17 cellular contexts compared by ENCODE assay signal in genomic region chr18:52422985-52423601, GRCh38.
DNase-seq lines count a peak whose midpoint lies in the region; ATAC-seq and TF ChIP-seq lines count a peak whose summit lies in the region.
"Had no signal": no experiment of that assay in that cellular context is flagged by ENCODE, and none has a peak within 500 bp of the region (broad histone marks: within the 10 kb centered on the region; RNA-seq: fewer than 3 reads in every experiment).

No MANE protein-coding gene starts in this region.

- H3K27ac Mint-ChIP-seq in neural progenitor cell = no peak overlapping the region
- H3K27ac Mint-ChIP-seq: activated naive CD8-positive, alpha-beta T cell treated with anti-CD3 and anti-CD28 coated beads, Interleukin-2, amount 10 ng/mL, durations not matched to agents 7 days and 5 days; activated T-cell treated with anti-CD3 and anti-CD28 coated beads, Interleukin-2, amount 50 U/mL, for 24 hours; T-cell had no signal

- peaks cover 4% of the 10 kb centered on the region for H3K4me1 Mint-ChIP-seq in neural progenitor cell
- H3K4me1 Mint-ChIP-seq: activated naive CD8-positive, alpha-beta T cell treated with anti-CD3 and anti-CD28 coated beads, Interleukin-2, amount 10 ng/mL, durations not matched to agents 7 days and 5 days; central memory CD8-positive, alpha-beta T cell; T-cell had no signal

- no peaks in the 10 kb centered on the region for H3K9me3 Mint-ChIP-seq in neural progenitor cell

- TF ChIP-seq CTCF in neural progenitor cell (IDR thresholded peaks at IDR 0.05) = peak; percentile 31

- no peaks in the 10 kb centered on the region for H3K9me3 ChIP-seq in neural progenitor cell (ENCODE audit: low read depth)

- H2AFZ ChIP-seq in neural progenitor cell (replicated peaks) = no peak overlapping the region
- H2AFZ ChIP-seq: parathyroid adenoma had no signal

- no peaks in the 10 kb centered on the region for H3K36me3 Mint-ChIP-seq in neural progenitor cell
- H3K36me3 Mint-ChIP-seq: activated naive CD8-positive, alpha-beta T cell treated with anti-CD3 and anti-CD28 coated beads, Interleukin-2, amount 10 ng/mL, durations not matched to agents 7 days and 5 days; T-cell had no signal

- no peaks in the 10 kb centered on the region for H4K20me1 ChIP-seq in neural progenitor cell (ENCODE audit: low read depth)

- no peaks in the 10 kb centered on the region for H3K27me3 ChIP-seq in neural progenitor cell

- no peaks in the 10 kb centered on the region for H3K4me1 ChIP-seq in neural progenitor cell
- H3K4me1 ChIP-seq: parathyroid adenoma had no signal

- no peak overlapping the region for H3K4me3 Mint-ChIP-seq in neural progenitor cell
- H3K4me3 Mint-ChIP-seq: activated naive CD8-positive, alpha-beta T cell treated with anti-CD3 and anti-CD28 coated beads, Interleukin-2, amount 10 ng/mL, durations not matched to agents 7 days and 5 days; activated T-cell treated with anti-CD3 and anti-CD28 coated beads, Interleukin-2, amount 50 U/mL, for 24 hours; central memory CD8-positive, alpha-beta T cell; T-cell had no signal

- no peak overlapping the region for H3K27ac ChIP-seq in neural progenitor cell
- H3K27ac ChIP-seq: parathyroid adenoma had no signal

- no peak overlapping the region for H3K4me2 ChIP-seq in neural progenitor cell

- H3F3A ChIP-seq in neural progenitor cell (ENCODE audit: low read depth) = no peaks in the 10 kb centered on the region

- H3K27me3 Mint-ChIP-seq in neural progenitor cell (ENCODE audit: insufficient read depth, low read depth) = peaks cover 4% of the 10 kb centered on the region
- H3K27me3 Mint-ChIP-seq: activated naive CD8-positive, alpha-beta T cell treated with anti-CD3 and anti-CD28 coated beads, Interleukin-2, amount 10 ng/mL, durations not matched to agents 7 days and 5 days; activated T-cell treated with anti-CD3 and anti-CD28 coated beads, Interleukin-2, amount 50 U/mL, for 24 hours; central memory CD8-positive, alpha-beta T cell; T-cell had no signal

- DNase-seq in NCI-H1417 (lab: John Stamatoyannopoulos, UW) (peak; percentile 63 to 82 (median 80)), NCI-H1417 treated with DMSO at 0.1 percent for 48 hours (lab: John Stamatoyannopoulos, UW) (no peak), NCI-H1694 (lab: John Stamatoyannopoulos, UW) (peak; percentile 16), RKO (ENCODE audit: low spot score) (peak; percentile 2), neural progenitor cell (ENCODE audit: low spot score) (peak; percentile 12), NCI-H1048 (lab: John Stamatoyannopoulos, UW) (no peak), CD1c-positive myeloid dendritic cell (ENCODE audit: extremely low spot score) (no peak)
- DNase-seq: activated CD4-positive, alpha-beta T cell treated with anti-CD3 and anti-CD28 coated beads for 1 hour; activated naive CD8-positive, alpha-beta T cell treated with anti-CD3 and anti-CD28 coated beads, Interleukin-2, amount 10 ng/mL, durations not matched to agents 7 days and 5 days; activated T-cell treated with anti-CD3 and anti-CD28 coated beads, Interleukin-2, amount 50 U/mL, for 24 hours; PC-3; stimulated activated CD4-positive, alpha-beta T cell treated with anti-CD3 and anti-CD28 coated beads, Interleukin-12 subunit alpha, Interleukin-12 subunit beta, amount 100 ng/mL, for 4 hours; substantia nigra; T-cell had no signal

- no peak overlapping the region for H3K9ac ChIP-seq in neural progenitor cell
- H3K9ac ChIP-seq: parathyroid adenoma had no signal

- no peak overlapping the region for H3K4me3 ChIP-seq in neural progenitor cell

- no peaks in the 10 kb centered on the region for H3K36me3 ChIP-seq in neural progenitor cell

- H3K79me2 ChIP-seq in neural progenitor cell (ENCODE audit: low read depth) = no peaks in the 10 kb centered on the region
- H3K79me2 ChIP-seq: parathyroid adenoma had no signal

- ATAC-seq in HG03108 (IDR thresholded peaks at IDR 0.05; ENCODE audit: unreplicated experiment) = no peak
- ATAC-seq: PC-3, T-cell had no signal

Comparison
In these comparisons a context has a peak if more than half of its experiments do, and no peak if none do; other contexts are left out.
1. DNase-seq: peak in NCI-H1417 (3 of 3), NCI-H1694 (single experiment), RKO (single experiment) and neural progenitor cell (single experiment); none in NCI-H1417 treated with DMSO at 0.1 percent for 48 hours (single experiment), NCI-H1048 (single experiment) and CD1c-positive myeloid dendritic cell (single experiment).